In genomic region chr18:57150828-57151227, GRCh38 we compare ENCODE assay signal across 16 cellular contexts. TPM values are rescaled to one million over a fixed set of nuclear protein-coding genes. Genes with fewer than 3 reads are reported as not detected.
DNase-seq lines count a peak whose midpoint lies in the region; ATAC-seq and TF ChIP-seq lines count a peak whose summit lies in the region.
"Had no signal": no experiment of that assay in that cellular context is flagged by ENCODE, and none has a peak within 500 bp of the region (broad histone marks: within the 10 kb centered on the region; RNA-seq: fewer than 3 reads in every experiment).

No MANE protein-coding gene starts in this region.

- H3K4me3 Mint-ChIP-seq in naive thymus-derived CD8-positive, alpha-beta T cell = peak overlapping the region in 2 of 10 donors; percentile 2 to 16
- H3K4me3 Mint-ChIP-seq: activated T-cell treated with anti-CD3 and anti-CD28 coated beads, Interleukin-2, amount 50 U/mL, for 24 hours had no signal

- no peak for TF ChIP-seq CTCF in right atrium auricular region (IDR thresholded peaks at IDR 0.05)

- H3K4me1 Mint-ChIP-seq in naive thymus-derived CD8-positive, alpha-beta T cell = peaks cover 13 to 17% (median 14%) of the 10 kb centered on the region in 4 donors

- H3K27me3 Mint-ChIP-seq in naive thymus-derived CD8-positive, alpha-beta T cell = peaks cover 31 to 69% (median 44%) of the 10 kb centered on the region in 5 donors

- H3K36me3 Mint-ChIP-seq in naive thymus-derived CD8-positive, alpha-beta T cell = peaks cover 0 to 7% (median 0%) of the 10 kb centered on the region in 3 donors

- H3K9me3 ChIP-seq in right atrium auricular region (no peaks in the 10 kb centered on the region), MG63 (no peaks in the 10 kb centered on the region)

- ATAC-seq in left ventricle myocardium superior (no peak), GM18517 (IDR thresholded peaks at IDR 0.05; ENCODE audit: unreplicated experiment) (no peak)
- no peak for ATAC-seq in naive thymus-derived CD8-positive, alpha-beta T cell

- no peak overlapping the region for H3K27ac ChIP-seq in right atrium auricular region
- H3K27ac ChIP-seq: skin epidermis had no signal

- DNase-seq in left ventricle myocardium superior = peak; percentile 30
- DNase-seq in right atrium auricular region (ENCODE audit: low spot score) = no peak
- peak; percentile 93 for DNase-seq in NCI-H82 (lab: John Stamatoyannopoulos, UW)
- peak; percentile 3 for DNase-seq in foreskin melanocyte
- no peak for DNase-seq in MG63
- no peak for DNase-seq in HuH-7 (ENCODE audit: low spot score)
- DNase-seq in naive thymus-derived CD8-positive, alpha-beta T cell = no peak
- DNase-seq: activated T-cell treated with anti-CD3 and anti-CD28 coated beads, Interleukin-2, amount 50 U/mL, for 24 hours; hypothalamus; MM.1S; trophoblast cell had no signal

- H3K4me3 ChIP-seq in right atrium auricular region (no peak overlapping the region), MG63 (no peak overlapping the region)
- H3K4me3 ChIP-seq: skin epidermis had no signal

- H3K9me3 Mint-ChIP-seq in naive thymus-derived CD8-positive, alpha-beta T cell = peaks cover 0 to 5% (median 0%) of the 10 kb centered on the region in 9 donors
- H3K9me3 Mint-ChIP-seq: activated T-cell treated with anti-CD3 and anti-CD28 coated beads, Interleukin-2, amount 50 U/mL, for 24 hours had no signal

- H3K27ac Mint-ChIP-seq in naive thymus-derived CD8-positive, alpha-beta T cell = peak overlapping the region in 1 of 10 donors; percentile 9
- H3K27ac Mint-ChIP-seq: activated T-cell treated with anti-CD3 and anti-CD28 coated beads, Interleukin-2, amount 50 U/mL, for 24 hours had no signal

- H3K4me1 ChIP-seq in right atrium auricular region = no peaks in the 10 kb centered on the region

- H3K27me3 ChIP-seq in right atrium auricular region = no peaks in the 10 kb centered on the region
- no peaks in the 10 kb centered on the region for H3K27me3 ChIP-seq in MG63

- intact Hi-C loops in left ventricle myocardium superior (cut with micrococcal nuclease) = no loop called here

- H3K36me3 ChIP-seq in right atrium auricular region (no peaks in the 10 kb centered on the region), MG63 (no peaks in the 10 kb centered on the region)

- POLR2A ChIA-PET in naive thymus-derived CD8-positive, alpha-beta T cell (lab: Charles Lee) = no interaction called here

RNA-seq across cellular contexts. Expression of gene BOD1L2, which starts 3.9 kb away (rescaled TPM):
- total RNA-seq in left ventricle myocardium superior (not detected), right atrium auricular region (not detected)
- total RNA-seq in MG63 (2014; rRNA removed; shearing (Covaris generic); ENCODE audit: low replicate concordance) = not detected in 2 replicates
- not detected for total RNA-seq in naive thymus-derived CD8-positive, alpha-beta T cell
- polyA plus RNA-seq in naive thymus-derived CD8-positive, alpha-beta T cell = not detected
- total RNA-seq: astrocyte, endothelial cell of umbilical vein, RPMI7951 had no signal
- polyA plus RNA-seq: endothelial cell of umbilical vein had no signal

Comparison
In these comparisons a context has a peak if more than half of its experiments do, and no peak if none do; other contexts are left out.
1. DNase-seq: peak in left ventricle myocardium superior (single experiment), NCI-H82 (single experiment) and foreskin melanocyte (single experiment); none in right atrium auricular region (single experiment), MG63 (single experiment), HuH-7 (single experiment) and naive thymus-derived CD8-positive, alpha-beta T cell (0 of 10).